In genomic region chr18:25229080-25229479, GRCh38 we compare ENCODE assay signal across 1 cellular context.
TF ChIP-seq lines count a peak whose summit lies in the region.

No MANE protein-coding gene starts in this region.

TF ChIP-seq in K562, 482 proteins besides CTCF, POLR2A, EP300 and RAD21 (continued from another document and continues in another):
- TF ChIP-seq VEZF1 (CRISPR knock-in tag; IDR thresholded peaks at IDR 0.05), result no peak
- TF ChIP-seq ZNF121 (CRISPR knock-in tag; conservative IDR thresholded peaks at IDR 0.05), result no peak
- no peak for TF ChIP-seq ZNF384 (IDR thresholded peaks at IDR 0.05; ENCODE audit: low read depth, low read length)
- no peak for TF ChIP-seq NR1H2 (CRISPR knock-in tag; IDR thresholded peaks at IDR 0.05)
- no peak for TF ChIP-seq ZNF212 (CRISPR knock-in tag; IDR thresholded peaks at IDR 0.05)
- TF ChIP-seq RBM25 (IDR thresholded peaks at IDR 0.05; ENCODE audit: low read depth, low read length, severe bottlenecking), result no peak
- TF ChIP-seq THAP12 (CRISPR knock-in tag; IDR thresholded peaks at IDR 0.05), result no peak
- TF ChIP-seq ZSCAN29 (IDR thresholded peaks at IDR 0.05), result no peak
- TF ChIP-seq BCL6 (CRISPR knock-in tag; IDR thresholded peaks at IDR 0.05), result no peak
- TF ChIP-seq KHSRP (IDR thresholded peaks at IDR 0.05), result peak; percentile 68; the same call in 1 of the 2 replicates
- no peak for TF ChIP-seq ZBTB2 (IDR thresholded peaks at IDR 0.05)
- TF ChIP-seq RFX1 (IDR thresholded peaks at IDR 0.05), result no peak
- no peak for TF ChIP-seq ZNF79 (CRISPR knock-in tag; IDR thresholded peaks at IDR 0.05; ENCODE audit: low read depth)
- TF ChIP-seq ZNF76 (CRISPR knock-in tag; IDR thresholded peaks at IDR 0.05; ENCODE audit: borderline replicate concordance), result no peak
- no peak for TF ChIP-seq ZC3H8 (IDR thresholded peaks at IDR 0.05)
- TF ChIP-seq ID3 (CRISPR knock-in tag; IDR thresholded peaks at IDR 0.05), result no peak
- no peak for TF ChIP-seq ID3 (tag; IDR thresholded peaks at IDR 0.05)
- TF ChIP-seq KAT8 (IDR thresholded peaks at IDR 0.05; ENCODE audit: low read depth), result no peak
- TF ChIP-seq USF2 (CRISPR knock-in tag; IDR thresholded peaks at IDR 0.05), result no peak
- no peak for TF ChIP-seq SMARCA5 (IDR thresholded peaks at IDR 0.05)
- no peak for TF ChIP-seq KDM2B (CRISPR knock-in tag; IDR thresholded peaks at IDR 0.05)
- no peak for TF ChIP-seq KLF1 (tag; IDR thresholded peaks at IDR 0.05)
- no peak for TF ChIP-seq ZNF551 (CRISPR knock-in tag; IDR thresholded peaks at IDR 0.05)
- no peak for TF ChIP-seq ZNF695 (CRISPR knock-in tag; IDR thresholded peaks at IDR 0.05)
- no peak for TF ChIP-seq FOS (IDR thresholded peaks at IDR 0.05; ENCODE audit: extremely low read depth, insufficient read length)
- peak; percentile 49; the same call in 1 of the 2 replicates for TF ChIP-seq CREM (IDR thresholded peaks at IDR 0.05; ENCODE audit: low read depth)
- no peak for TF ChIP-seq ZNF224 (CRISPR knock-in tag; IDR thresholded peaks at IDR 0.05)
- TF ChIP-seq NFIC (IDR thresholded peaks at IDR 0.05), result peak; percentile 94
- no peak for TF ChIP-seq FOXA1 (IDR thresholded peaks at IDR 0.05; ENCODE audit: borderline replicate concordance)
- TF ChIP-seq ZBTB1 (CRISPR knock-in tag; IDR thresholded peaks at IDR 0.05; ENCODE audit: borderline replicate concordance, low read depth), result no peak
- TF ChIP-seq EGR1 (conservative IDR thresholded peaks at IDR 0.05), result no peak
- TF ChIP-seq GATAD2B (IDR thresholded peaks at IDR 0.05; ENCODE audit: borderline replicate concordance), result no peak
- peak; percentile 51; the same call in 1 of the 2 replicates for TF ChIP-seq ETV1 (tag; conservative IDR thresholded peaks at IDR 0.05; ENCODE audit: low read depth)
- TF ChIP-seq ZC3H11A (IDR thresholded peaks at IDR 0.05; ENCODE audit: low read depth, low read length), result no peak
- no peak for TF ChIP-seq ZNF146 (CRISPR knock-in tag; IDR thresholded peaks at IDR 0.05; ENCODE audit: unreplicated experiment)
- no peak for TF ChIP-seq HMGN3 (IDR thresholded peaks at IDR 0.05; ENCODE audit: borderline replicate concordance, extremely low read depth, insufficient read length, low read depth, low read length)
- no peak for TF ChIP-seq ILF3 (IDR thresholded peaks at IDR 0.05; ENCODE audit: borderline replicate concordance)
- no peak for TF ChIP-seq BDP1 (IDR thresholded peaks at IDR 0.05; ENCODE audit: insufficient read depth, insufficient read length)
- no peak for TF ChIP-seq ZFP91 (CRISPR knock-in tag; IDR thresholded peaks at IDR 0.05)
- peak; percentile 79; the same call in 1 of the 2 replicates for TF ChIP-seq SMARCE1 (IDR thresholded peaks at IDR 0.05)
- no peak for TF ChIP-seq ZNF143 (CRISPR knock-in tag; IDR thresholded peaks at IDR 0.05)
- 0 out of 2 replicates have a peak, but pooled peaks have one; percentile 19 for TF ChIP-seq GABPA (tag; conservative IDR thresholded peaks at IDR 0.05; ENCODE audit: low read depth)
- TF ChIP-seq ZEB2 (IDR thresholded peaks at IDR 0.05), result no peak
- no peak for TF ChIP-seq HOMEZ (CRISPR knock-in tag; IDR thresholded peaks at IDR 0.05)
- no peak for TF ChIP-seq ZNF518B (CRISPR knock-in tag; IDR thresholded peaks at IDR 0.05)
- TF ChIP-seq CCAR2 (IDR thresholded peaks at IDR 0.05; ENCODE audit: low read depth, low read length), result no peak
- TF ChIP-seq ZNF507 (tag; conservative IDR thresholded peaks at IDR 0.05), result no peak
- TF ChIP-seq FOXA3 (CRISPR knock-in tag; conservative IDR thresholded peaks at IDR 0.05 in 1 of 2, IDR thresholded peaks at IDR 0.05 in 1 of 2), result peak in 1 of 2 experiments; percentile 73; a peak in 2 of 4 replicates
- no peak for TF ChIP-seq ZC3H4 (CRISPR knock-in tag; IDR thresholded peaks at IDR 0.05; ENCODE audit: borderline replicate concordance)
- no peak for TF ChIP-seq E2F6 (IDR thresholded peaks at IDR 0.05; ENCODE audit: borderline replicate concordance in 1 of 2, extremely low read depth in 1 of 2, insufficient read depth in 1 of 2, insufficient read length in 1 of 2, low read depth in 1 of 2, low read length in 1 of 2, poor library complexity in 1 of 2, severe bottlenecking in 1 of 2)
- no peak for TF ChIP-seq SAFB (IDR thresholded peaks at IDR 0.05; ENCODE audit: borderline replicate concordance, low read depth, low read length)
- no peak for TF ChIP-seq CSDE1 (IDR thresholded peaks at IDR 0.05)
- no peak for TF ChIP-seq BRF2 (IDR thresholded peaks at IDR 0.05; ENCODE audit: borderline replicate concordance, insufficient read depth, insufficient read length)
- peak in 1 of 2 experiments; percentile 38; a peak in 1 of 4 replicates for TF ChIP-seq FOXK2 (conservative IDR thresholded peaks at IDR 0.05 in 1 of 2, IDR thresholded peaks at IDR 0.05 in 1 of 2; ENCODE audit: low read depth in 2 of 2)
- no peak for TF ChIP-seq ZNF311 (CRISPR knock-in tag; IDR thresholded peaks at IDR 0.05)
- TF ChIP-seq ZNF23 (CRISPR knock-in tag; IDR thresholded peaks at IDR 0.05), result no peak
- no peak for TF ChIP-seq LCOR (CRISPR knock-in tag; IDR thresholded peaks at IDR 0.05)
- TF ChIP-seq NR2F6 (CRISPR knock-in tag; IDR thresholded peaks at IDR 0.05), result no peak
- TF ChIP-seq CBX5 (IDR thresholded peaks at IDR 0.05; ENCODE audit: borderline replicate concordance, low read depth), result no peak
- no peak for TF ChIP-seq ZNF12 (CRISPR knock-in tag; IDR thresholded peaks at IDR 0.05)
- no peak for TF ChIP-seq PRPF4 (IDR thresholded peaks at IDR 0.05; ENCODE audit: insufficient read depth, low read depth, low read length, poor library complexity, severe bottlenecking)
- TF ChIP-seq PURB (CRISPR knock-in tag; IDR thresholded peaks at IDR 0.05; ENCODE audit: low read depth), result no peak
- no peak for TF ChIP-seq SETDB1 (IDR thresholded peaks at IDR 0.05; ENCODE audit: low read length)
- no peak for TF ChIP-seq TCFL5 (CRISPR knock-in tag; conservative IDR thresholded peaks at IDR 0.05)
